Comparison of ENCODE assay signal across 11 cellular contexts in genomic region chr10:111745982-111746381, GRCh38.
"Had no signal": no experiment of that assay in that cellular context is flagged by ENCODE, and none has a peak within 500 bp of the region (broad histone marks: within the 10 kb centered on the region; RNA-seq: fewer than 3 reads in every experiment).

No MANE protein-coding gene starts in this region.

- H3K4me1 ChIP-seq: HAP-1 had no signal

- ATAC-seq: GM23338, HCT116 had no signal

- DNase-seq: GM23248, GOT3, H7, H9, HCEC 1CT, HFFc6 had no signal

- H2AFZ ChIP-seq: GM23248, GM23338 had no signal

- H3K27ac ChIP-seq: GM23248 had no signal

- H3K4me3 ChIP-seq: GM23248, GM23338, HAP-1 had no signal

- FAIRE-seq: H1, H54 had no signal

- H3K36me3 ChIP-seq: HAP-1 had no signal

- H3K9me3 ChIP-seq: HAP-1 had no signal

- H3K4me2 ChIP-seq: GM23338 had no signal

- H3K9ac ChIP-seq: GM23248 had no signal
